Comparison of ENCODE assay signal across 1 cellular context in the genomic region with DNA sequence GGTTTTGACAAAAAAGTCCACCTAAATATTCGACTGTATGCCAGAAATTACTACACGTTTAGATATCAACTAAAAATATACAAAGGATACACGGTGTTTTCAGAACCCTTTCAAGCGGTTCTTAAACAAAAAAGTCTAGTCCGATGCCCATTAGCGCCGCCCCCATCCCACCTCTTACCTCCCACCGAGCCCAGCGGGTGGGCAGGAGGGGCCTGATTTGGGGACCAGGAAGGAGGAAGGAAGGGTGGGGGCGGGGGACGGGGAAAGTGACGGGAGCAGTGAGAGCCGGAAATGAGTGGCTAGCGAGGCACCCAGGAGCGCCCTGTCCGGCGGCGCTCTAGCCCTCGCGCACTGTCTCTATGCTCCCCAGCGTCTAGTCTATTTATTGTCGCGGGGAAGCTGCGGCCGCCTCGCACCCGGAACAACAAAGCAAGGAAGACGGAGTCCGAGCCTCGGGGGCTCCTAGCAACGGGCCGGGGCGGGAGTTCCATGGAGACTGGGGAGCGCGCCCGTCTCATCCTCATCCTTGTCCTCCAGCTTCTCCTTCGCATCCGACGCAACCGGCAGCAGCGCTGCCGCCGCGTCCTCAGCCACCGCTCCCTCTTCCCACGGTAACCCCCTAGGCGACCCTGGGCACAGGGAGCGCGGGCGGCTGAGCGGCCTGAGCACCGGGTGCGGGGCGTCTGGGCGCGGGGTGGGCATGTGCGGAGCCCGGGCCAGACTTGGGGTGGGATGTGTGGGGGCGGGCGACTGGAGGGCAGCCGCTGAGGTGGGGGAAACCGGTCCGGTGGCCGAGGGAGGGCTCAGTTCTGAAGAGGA.
A peak's percentile ranks its signal among the peaks of the same experiment; 100 is the strongest.
TF ChIP-seq lines count a peak whose summit lies in the region.

TBPL1 (plus strand) TSS at position 410 of the 819 bp plus-strand sequence. CDS start 26,902 bp downstream, outside the sequence.

TF ChIP-seq in HEK293, 187 proteins besides CTCF, POLR2A, EP300 and RAD21 (continued from another document and continues in another):
- TF ChIP-seq, protein P1, sequence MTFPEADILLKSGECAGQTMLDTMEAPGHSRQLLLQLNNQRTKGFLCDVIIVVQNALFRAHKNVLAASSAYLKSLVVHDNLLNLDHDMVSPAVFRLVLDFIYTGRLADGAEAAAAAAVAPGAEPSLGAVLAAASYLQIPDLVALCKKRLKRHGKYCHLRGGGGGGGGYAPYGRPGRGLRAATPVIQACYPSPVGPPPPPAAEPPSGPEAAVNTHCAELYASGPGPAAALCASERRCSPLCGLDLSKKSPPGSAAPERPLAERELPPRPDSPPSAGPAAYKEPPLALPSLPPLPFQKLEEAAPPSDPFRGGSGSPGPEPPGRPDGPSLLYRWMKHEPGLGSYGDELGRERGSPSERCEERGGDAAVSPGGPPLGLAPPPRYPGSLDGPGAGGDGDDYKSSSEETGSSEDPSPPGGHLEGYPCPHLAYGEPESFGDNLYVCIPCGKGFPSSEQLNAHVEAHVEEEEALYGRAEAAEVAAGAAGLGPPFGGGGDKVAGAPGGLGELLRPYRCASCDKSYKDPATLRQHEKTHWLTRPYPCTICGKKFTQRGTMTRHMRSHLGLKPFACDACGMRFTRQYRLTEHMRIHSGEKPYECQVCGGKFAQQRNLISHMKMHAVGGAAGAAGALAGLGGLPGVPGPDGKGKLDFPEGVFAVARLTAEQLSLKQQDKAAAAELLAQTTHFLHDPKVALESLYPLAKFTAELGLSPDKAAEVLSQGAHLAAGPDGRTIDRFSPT (tag by site-specific recombination; IDR thresholded peaks at IDR 0.05) = peak; percentile 90
- TF ChIP-seq ZNF404 (tag by site-specific recombination; IDR thresholded peaks at IDR 0.05) (no peak), SALL2 (tag by site-specific recombination; IDR thresholded peaks at IDR 0.05; ENCODE audit: borderline replicate concordance) (no peak), ZNF37A (tag by site-specific recombination; IDR thresholded peaks at IDR 0.05) (0 out of 2 replicates have a peak, but pooled peaks have one; percentile 33), ZSCAN5A (tag by site-specific recombination; IDR thresholded peaks at IDR 0.05) (peak; percentile 36; the same call in 1 of the 2 replicates), PBX3 (CRISPR knock-in tag; IDR thresholded peaks at IDR 0.05) (peak; percentile 72; the same call in 1 of the 2 replicates), ZNF391 (tag by site-specific recombination; IDR thresholded peaks at IDR 0.05; ENCODE audit: borderline replicate concordance, low read depth) (peak; percentile 25; the same call in 1 of the 2 replicates), ZFP41 (tag by site-specific recombination; IDR thresholded peaks at IDR 0.05; ENCODE audit: borderline replicate concordance) (no peak), GLIS2 (tag by site-specific recombination; IDR thresholded peaks at IDR 0.05) (peak; percentile 90), ZNF610 (tag by site-specific recombination; IDR thresholded peaks at IDR 0.05; ENCODE audit: borderline replicate concordance) (peak; percentile 77), ZNF394 (tag by site-specific recombination; IDR thresholded peaks at IDR 0.05; ENCODE audit: borderline replicate concordance) (peak; percentile 89), GLIS1 (tag by site-specific recombination; IDR thresholded peaks at IDR 0.05) (peak; percentile 96), OSR2 (tag by site-specific recombination; IDR thresholded peaks at IDR 0.05) (peak; percentile 37; the same call in 1 of the 2 replicates), IKZF3 (tag by site-specific recombination; IDR thresholded peaks at IDR 0.05) (peak; percentile 98), BCL11B (tag by site-specific recombination; IDR thresholded peaks at IDR 0.05; ENCODE audit: low read depth) (peak; percentile 46; the same call in 1 of the 2 replicates), ZBTB8A (tag by site-specific recombination; IDR thresholded peaks at IDR 0.05) (peak; percentile 80), KLF9 (tag by site-specific recombination; IDR thresholded peaks at IDR 0.05; ENCODE audit: low read depth) (peak; percentile 62), ZNF530 (tag by site-specific recombination; IDR thresholded peaks at IDR 0.05; ENCODE audit: low read depth) (no peak), ZNF670 (tag by site-specific recombination; IDR thresholded peaks at IDR 0.05; ENCODE audit: low read depth) (no peak), EGR2 (tag by site-specific recombination; IDR thresholded peaks at IDR 0.05; ENCODE audit: low read depth) (peak; percentile 84), ZNF843 (tag by site-specific recombination; IDR thresholded peaks at IDR 0.05) (peak; percentile 72), KLF8 (tag by site-specific recombination; IDR thresholded peaks at IDR 0.05) (peak; percentile 97), ZNF449 (tag by site-specific recombination; IDR thresholded peaks at IDR 0.05) (no peak), ZFP69B (tag by site-specific recombination; IDR thresholded peaks at IDR 0.05) (peak; percentile 71; the same call in 1 of the 2 replicates), GLI2 (tag by site-specific recombination; IDR thresholded peaks at IDR 0.05; ENCODE audit: borderline replicate concordance, low read depth) (no peak), ZEB2 (tag by site-specific recombination; IDR thresholded peaks at IDR 0.05) (peak; percentile 85), INSM2 (tag by site-specific recombination; IDR thresholded peaks at IDR 0.05) (peak; percentile 83), ZNF302 (tag by site-specific recombination; IDR thresholded peaks at IDR 0.05; ENCODE audit: low read depth) (0 out of 2 replicates have a peak, but pooled peaks have one; percentile 9), ZNF654 (tag by site-specific recombination; IDR thresholded peaks at IDR 0.05; ENCODE audit: low read depth) (peak; percentile 3; the same call in 1 of the 2 replicates), ZNF585B (tag by site-specific recombination; IDR thresholded peaks at IDR 0.05) (no peak), ZNF221 (tag by site-specific recombination; IDR thresholded peaks at IDR 0.05; ENCODE audit: borderline replicate concordance) (no peak; the same call in 1 of the 2 replicates), ZFHX2 (tag by site-specific recombination; conservative IDR thresholded peaks at IDR 0.05) (peak; percentile 84), PRDM2 (tag by site-specific recombination; IDR thresholded peaks at IDR 0.05; ENCODE audit: borderline replicate concordance) (no peak), ZSCAN23 (tag by site-specific recombination; IDR thresholded peaks at IDR 0.05) (0 out of 2 replicates have a peak, but pooled peaks have one; percentile 45), ZNF660 (tag by site-specific recombination; IDR thresholded peaks at IDR 0.05) (peak; percentile 89), ZNF324 (tag by site-specific recombination; IDR thresholded peaks at IDR 0.05) (peak; percentile 86), KLF10 (tag by site-specific recombination; IDR thresholded peaks at IDR 0.05) (0 out of 2 replicates have a peak, but pooled peaks have one; percentile 58), ZBTB21 (tag by site-specific recombination; IDR thresholded peaks at IDR 0.05) (peak; percentile 50; the same call in 1 of the 2 replicates), AEBP2 (tag by site-specific recombination; IDR thresholded peaks at IDR 0.05; ENCODE audit: borderline replicate concordance) (no peak)
- TF ChIP-seq, protein P2, sequence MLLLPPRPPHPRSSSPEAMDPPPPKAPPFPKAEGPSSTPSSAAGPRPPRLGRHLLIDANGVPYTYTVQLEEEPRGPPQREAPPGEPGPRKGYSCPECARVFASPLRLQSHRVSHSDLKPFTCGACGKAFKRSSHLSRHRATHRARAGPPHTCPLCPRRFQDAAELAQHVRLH (tag by site-specific recombination; IDR thresholded peaks at IDR 0.05) = peak; percentile 21; the same call in 1 of the 2 replicates
